In genomic region chr20:37529214-37529967, GRCh38 we compare ENCODE assay signal across 13 cellular contexts. TPM values are rescaled to one million over a fixed set of nuclear protein-coding genes. Genes with fewer than 3 reads are reported as not detected.
DNase-seq lines count a peak whose midpoint lies in the region; ATAC-seq and TF ChIP-seq lines count a peak whose summit lies in the region.
"Had no signal": no experiment of that assay in that cellular context is flagged by ENCODE, and none has a peak within 500 bp of the region (broad histone marks: within the 10 kb centered on the region; RNA-seq: fewer than 3 reads in every experiment).

No MANE protein-coding gene starts in this region.

- TF ChIP-seq CTCF in OCI-LY1 (IDR thresholded peaks at IDR 0.05; ENCODE audit: low read length) (0 out of 2 replicates have a peak, but pooled peaks have one; percentile 14), chondrocyte (IDR thresholded peaks at IDR 0.05) (no peak)

- H3K9me3 Mint-ChIP-seq in chondrocyte (ENCODE audit: low read depth), result no peaks in the 10 kb centered on the region
- H3K9me3 Mint-ChIP-seq in stimulated activated memory B cell treated with anti-CD40 and anti-IgM and Interleukin-4, amounts not matched to agents 10 μg/mL and 1 μg/mL and 100 μg/mL, for 72 hours, result no peaks in the 10 kb centered on the region

- no peak overlapping the region for H2AFZ ChIP-seq in OCI-LY1 (ENCODE audit: low read length)

- H3K9me3 ChIP-seq in OCI-LY1 (ENCODE audit: low read length), result no peaks in the 10 kb centered on the region
- H3K9me3 ChIP-seq: BLaER1 had no signal

- H3K4me2 ChIP-seq in OCI-LY1 (ENCODE audit: low read length), result peak overlapping the region; percentile 86; the same call in 1 of the 2 replicates

- H3K27me3 Mint-ChIP-seq in chondrocyte (ENCODE audit: low read depth), result no peaks in the 10 kb centered on the region
- no peaks in the 10 kb centered on the region for H3K27me3 Mint-ChIP-seq in stimulated activated memory B cell treated with anti-CD40 and anti-IgM and Interleukin-4, amounts not matched to agents 10 μg/mL and 1 μg/mL and 100 μg/mL, for 72 hours

- no peak overlapping the region for H3K9ac ChIP-seq in OCI-LY1 (ENCODE audit: low read length)

- H3K4me3 Mint-ChIP-seq in chondrocyte (ENCODE audit: unreplicated experiment), result peak overlapping the region; percentile 75
- no peak overlapping the region for H3K4me3 Mint-ChIP-seq in stimulated activated memory B cell treated with anti-CD40 and anti-IgM and Interleukin-4, amounts not matched to agents 10 μg/mL and 1 μg/mL and 100 μg/mL, for 72 hours

- no peaks in the 10 kb centered on the region for H3F3A ChIP-seq in OCI-LY1 (ENCODE audit: insufficient read depth, low read length)

- H3K4me1 Mint-ChIP-seq in chondrocyte (ENCODE audit: low read depth), result peaks cover 34% of the 10 kb centered on the region
- peaks cover 45% of the 10 kb centered on the region for H3K4me1 Mint-ChIP-seq in stimulated activated memory B cell treated with anti-CD40 and anti-IgM and Interleukin-4, amounts not matched to agents 10 μg/mL and 1 μg/mL and 100 μg/mL, for 72 hours

- no peaks in the 10 kb centered on the region; the same call in 1 of the 2 replicates for H4K20me1 ChIP-seq in OCI-LY1 (ENCODE audit: insufficient read depth, low read length)

- DNase-seq in activated effector memory CD4-positive, alpha-beta T cell treated with anti-CD3 and anti-CD28 coated beads, Interleukin-2, amount 50 U/mL, for 16 hours, result peak; percentile 22
- no peak for DNase-seq in activated effector memory CD4-positive, alpha-beta T cell treated with Interleukin-2 at 50 U/mL for 16 hours
- DNase-seq in chondrocyte (ENCODE audit: low spot score), result no peak
- DNase-seq: activated CD4-positive, CD25-positive, alpha-beta regulatory T cell; NCI-H774; right cardiac atrium had no signal

- no peak overlapping the region for H3K27ac Mint-ChIP-seq in chondrocyte (ENCODE audit: unreplicated experiment)
- peak overlapping the region; percentile 100 for H3K27ac Mint-ChIP-seq in stimulated activated memory B cell treated with anti-CD40 and anti-IgM and Interleukin-4, amounts not matched to agents 10 μg/mL and 1 μg/mL and 100 μg/mL, for 72 hours

- H3K79me2 ChIP-seq in OCI-LY1 (ENCODE audit: insufficient read depth, low read length), result 0 out of 2 replicates have a peak, but pooled peaks cover 8% of the 10 kb centered on the region

- no peak for ATAC-seq in stimulated activated memory B cell treated with anti-CD40 and anti-IgM and Interleukin-4, amounts not matched to agents 10 μg/mL and 1 μg/mL and 100 μg/mL, for 72 hours
- ATAC-seq in GM21423 (IDR thresholded peaks at IDR 0.05; ENCODE audit: unreplicated experiment) (no peak), GM19035 (IDR thresholded peaks at IDR 0.05; ENCODE audit: unreplicated experiment) (no peak), GM19328 (IDR thresholded peaks at IDR 0.05; ENCODE audit: unreplicated experiment) (no peak)
- ATAC-seq: right cardiac atrium had no signal

- no peak overlapping the region for H3K4me3 ChIP-seq in OCI-LY1 (ENCODE audit: low read depth, low read length, poor library complexity, severe bottlenecking)

- H3K27me3 ChIP-seq in OCI-LY1 (ENCODE audit: insufficient read depth, low read length), result no peaks in the 10 kb centered on the region

- no peaks in the 10 kb centered on the region for H3K36me3 Mint-ChIP-seq in chondrocyte (ENCODE audit: low read depth)
- H3K36me3 Mint-ChIP-seq in stimulated activated memory B cell treated with anti-CD40 and anti-IgM and Interleukin-4, amounts not matched to agents 10 μg/mL and 1 μg/mL and 100 μg/mL, for 72 hours, result peaks cover 5% of the 10 kb centered on the region

- H3K27ac ChIP-seq in OCI-LY1 (ENCODE audit: low read depth, low read length, poor library complexity, severe bottlenecking), result no peak overlapping the region
- H3K27ac ChIP-seq: BLaER1 had no signal

- no peaks in the 10 kb centered on the region for H3K9me2 ChIP-seq in OCI-LY1 (ENCODE audit: low read depth, low read length)

- H3K36me3 ChIP-seq in OCI-LY1 (ENCODE audit: insufficient read depth, low read length), result no peaks in the 10 kb centered on the region
- H3K36me3 ChIP-seq: BLaER1 had no signal

- H3K4me1 ChIP-seq in OCI-LY1 (ENCODE audit: insufficient read depth, low read length, severe bottlenecking), result peaks cover 29% of the 10 kb centered on the region

RNA-seq across cellular contexts. Expression of gene BLCAP, which starts 1.7 kb away (rescaled TPM):
- total RNA-seq in chondrocyte, result 56.6 to 66.2 TPM (median 65.1 TPM) in 3 replicates

RNA-seq across cellular contexts. Expression of gene NNAT, which starts 8.3 kb away (rescaled TPM):
- 1.4 to 3.1 TPM (median 2.7 TPM) in 3 replicates for total RNA-seq in chondrocyte
- total RNA-seq: bronchial epithelial cell had no signal
